Comparison of ENCODE assay signal across 13 cellular contexts in the genomic region with DNA sequence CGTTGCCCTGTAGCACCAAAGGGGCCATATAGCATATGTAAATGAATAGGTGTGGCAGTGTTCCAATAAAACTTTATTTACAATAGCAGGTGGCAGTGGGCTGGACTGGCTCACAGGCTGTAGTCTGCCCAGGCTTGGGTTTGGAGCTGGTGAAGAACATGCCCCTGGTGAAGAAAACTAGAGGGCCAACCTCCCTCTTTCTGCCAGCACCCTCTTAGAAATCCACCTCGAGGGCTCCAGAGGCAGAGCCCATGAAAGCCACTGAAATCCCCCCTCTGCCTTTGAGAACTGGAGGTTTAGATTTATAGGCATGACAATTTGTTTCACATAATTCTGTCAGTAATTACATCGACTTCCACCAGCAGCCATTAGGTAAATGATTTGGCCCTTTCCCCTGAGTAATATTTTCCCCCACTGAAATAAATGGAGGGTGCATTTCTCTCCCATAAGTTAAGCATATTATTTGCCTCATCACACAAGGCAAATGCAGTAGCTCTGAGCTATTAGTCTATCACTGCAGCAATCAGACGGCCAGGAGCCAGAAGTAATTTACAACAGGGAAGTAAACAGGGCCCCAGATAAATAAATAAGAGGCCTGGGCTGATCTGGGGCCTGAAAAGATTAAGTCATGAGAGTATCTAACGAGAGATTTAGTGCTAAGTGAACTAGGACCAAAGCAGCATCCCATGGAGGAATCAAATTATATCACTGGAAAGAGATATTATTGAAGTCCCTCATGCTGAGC.
DNase-seq lines count a peak whose midpoint lies in the region; ATAC-seq and TF ChIP-seq lines count a peak whose summit lies in the region.
"Had no signal": no experiment of that assay in that cellular context is flagged by ENCODE, and none has a peak within 500 bp of the region (broad histone marks: within the 10 kb centered on the region; RNA-seq: fewer than 3 reads in every experiment).

No MANE protein-coding gene starts in this region.

- TF ChIP-seq CTCF in breast epithelium (IDR thresholded peaks at IDR 0.05), result no peak

- H3K9me3 ChIP-seq in breast epithelium, result no peaks in the 10 kb centered on the region

- no peaks in the 10 kb centered on the region for H3K4me1 ChIP-seq in breast epithelium

- ATAC-seq in SK-N-SH treated with all-trans-retinoic acid at 6 μM for 48 hours (no peak; the same call in 2 of the 3 replicates), HG03432 (IDR thresholded peaks at IDR 0.05; ENCODE audit: unreplicated experiment) (no peak)
- ATAC-seq: HepG2 had no signal

- H3K4me3 ChIP-seq in breast epithelium, result no peak overlapping the region
- H3K4me3 ChIP-seq: GM23248 had no signal

- intact Hi-C loops in breast epithelium (cut with DNase I; ENCODE audit: low total_unique reads), result no loop called here
- intact Hi-C loops in cardiac septum (cut with DNase I), result no loop called here

- DNase-seq in NCI-H82 (lab: John Stamatoyannopoulos, UW), result peak; percentile 21
- DNase-seq in NCI-H82 treated with DMSO at 0.1 percent for 48 hours (lab: John Stamatoyannopoulos, UW; ENCODE audit: unreplicated experiment), result no peak
- peak; percentile 59 for DNase-seq in NCI-H1048 (lab: John Stamatoyannopoulos, UW)
- DNase-seq in NCI-H1436 (lab: John Stamatoyannopoulos, UW), result no peak
- DNase-seq in breast epithelium (ENCODE audit: low spot score in 2 of 2), result no peak
- DNase-seq in cardiac septum (ENCODE audit: low spot score), result no peak
- DNase-seq: ACHN; CD4-positive, alpha-beta memory T cell; GM23248 had no signal

- no peaks in the 10 kb centered on the region for H3K36me3 ChIP-seq in breast epithelium

- no peak overlapping the region for H3K27ac ChIP-seq in breast epithelium
- H3K27ac ChIP-seq: C4-2B, GM23248 had no signal

- TF ChIP-seq POLR2A in breast epithelium (IDR thresholded peaks at IDR 0.05), result no peak

- H3K27me3 ChIP-seq in breast epithelium, result no peaks in the 10 kb centered on the region

TF ChIP-seq in SK-N-SH treated with all-trans-retinoic acid at 6 μM for 48 hours, 23 proteins besides CTCF, POLR2A, EP300 and RAD21:
- TF ChIP-seq SNAI2 (CRISPR knock-in tag; IDR thresholded peaks at IDR 0.05) (no peak), TCF4 (CRISPR knock-in tag; IDR thresholded peaks at IDR 0.05; ENCODE audit: borderline replicate concordance) (peak; percentile 73), ISL1 (CRISPR knock-in tag; IDR thresholded peaks at IDR 0.05) (peak; percentile 30; the same call in 1 of the 2 replicates)

Comparison
In these comparisons a context has a peak if more than half of its experiments do, and no peak if none do; other contexts are left out.
1. DNase-seq: peak in NCI-H82 (single experiment) and NCI-H1048 (single experiment); none in NCI-H82 treated with DMSO at 0.1 percent for 48 hours (single experiment), NCI-H1436 (single experiment), breast epithelium (0 of 2) and cardiac septum (single experiment).